8 cellular contexts compared by ENCODE assay signal in genomic region chr22:41801147-41801819, GRCh38. TPM values are rescaled to one million over a fixed set of nuclear protein-coding genes. Genes with fewer than 3 reads are reported as not detected.
DNase-seq lines count a peak whose midpoint lies in the region; ATAC-seq and TF ChIP-seq lines count a peak whose summit lies in the region.

No MANE protein-coding gene starts in this region.

- peaks cover 12% of the 10 kb centered on the region for H3K36me3 Mint-ChIP-seq in stimulated activated naive CD8-positive, alpha-beta T cell treated with anti-CD3 and anti-CD28 coated beads, Interleukin-15, Interleukin-2, amounts not matched to agents 100 ng/mL and 50 ng/mL, for 24 hours (ENCODE audit: low read depth)
- H3K36me3 Mint-ChIP-seq in brain = peaks cover 3% of the 10 kb centered on the region

- H3K27ac Mint-ChIP-seq in stimulated activated naive CD8-positive, alpha-beta T cell treated with anti-CD3 and anti-CD28 coated beads, Interleukin-15, Interleukin-2, amounts not matched to agents 100 ng/mL and 50 ng/mL, for 24 hours = peak overlapping the region; percentile 97
- peak overlapping the region; percentile 12 to 97 (median 96) for H3K27ac Mint-ChIP-seq in brain

- H3K4me1 ChIP-seq in mesodermal cell (ENCODE audit: control insufficient read depth, insufficient read depth, low read length, poor library complexity, severe bottlenecking) = no peaks in the 10 kb centered on the region

- no peak for TF ChIP-seq CTCF in brain (conservative IDR thresholded peaks at IDR 0.05)

- 27 to 43% methylated on average over 2 to 3 of the region's 4 CpGs for WGBS in mesodermal cell (ENCODE audit: insufficient coverage in 2 of 2), 2 experiments

- H3K36me3 ChIP-seq in mesodermal cell (ENCODE audit: control insufficient read depth, insufficient read depth, low read length) = peaks cover 5% of the 10 kb centered on the region

- H3K27me3 Mint-ChIP-seq in stimulated activated naive CD8-positive, alpha-beta T cell treated with anti-CD3 and anti-CD28 coated beads, Interleukin-15, Interleukin-2, amounts not matched to agents 100 ng/mL and 50 ng/mL, for 24 hours = no peaks in the 10 kb centered on the region
- H3K27me3 Mint-ChIP-seq in brain = no peaks in the 10 kb centered on the region

- no peak for ATAC-seq in stimulated activated naive CD8-positive, alpha-beta T cell treated with anti-CD3 and anti-CD28 coated beads, Interleukin-15, Interleukin-2, amounts not matched to agents 100 U/mL and 50 U/mL, for 24 hours
- no peak for ATAC-seq in GM21423 (IDR thresholded peaks at IDR 0.05; ENCODE audit: unreplicated experiment)

- H3K4me3 ChIP-seq in mesodermal cell (ENCODE audit: extremely low read depth, insufficient read depth, low read length, poor library complexity, severe bottlenecking) = peak overlapping the region; percentile 75

- H3K27ac ChIP-seq in mesodermal cell (ENCODE audit: low read depth, low read length, severe bottlenecking) = no peak overlapping the region

- H3K4me3 Mint-ChIP-seq in stimulated activated naive CD8-positive, alpha-beta T cell treated with anti-CD3 and anti-CD28 coated beads, Interleukin-15, Interleukin-2, amounts not matched to agents 100 ng/mL and 50 ng/mL, for 24 hours = peak overlapping the region; percentile 96
- H3K4me3 Mint-ChIP-seq in brain = peak overlapping the region; percentile 89 to 98 (median 94)

- no peak for DNase-seq in stimulated activated naive CD8-positive, alpha-beta T cell treated with anti-CD3 and anti-CD28 coated beads, Interleukin-15, Interleukin-2, amounts not matched to agents 100 U/mL and 50 U/mL, for 24 hours
- DNase-seq in EL (no peak), GF-D8 (lab: John Stamatoyannopoulos, UW) (no peak)
- no peak for DNase-seq in activated CD4-positive, alpha-beta T cell treated with anti-CD3 and anti-CD28 coated beads for 4 hours

- no peaks in the 10 kb centered on the region for H3K9me3 Mint-ChIP-seq in stimulated activated naive CD8-positive, alpha-beta T cell treated with anti-CD3 and anti-CD28 coated beads, Interleukin-15, Interleukin-2, amounts not matched to agents 100 ng/mL and 50 ng/mL, for 24 hours
- H3K9me3 Mint-ChIP-seq in brain = no peaks in the 10 kb centered on the region

- peaks cover 38% of the 10 kb centered on the region for H3K4me1 Mint-ChIP-seq in stimulated activated naive CD8-positive, alpha-beta T cell treated with anti-CD3 and anti-CD28 coated beads, Interleukin-15, Interleukin-2, amounts not matched to agents 100 ng/mL and 50 ng/mL, for 24 hours (ENCODE audit: low read depth)
- peaks cover 42% of the 10 kb centered on the region for H3K4me1 Mint-ChIP-seq in brain

- H3K9me3 ChIP-seq in mesodermal cell (ENCODE audit: control insufficient read depth, low read length) = no peaks in the 10 kb centered on the region

RNA-seq across cellular contexts. Expression of gene CCDC134, which starts 0.8 kb away (rescaled TPM):
- polyA plus RNA-seq in brain (ENCODE audit: insufficient read depth, low read depth, low replicate concordance) = 3.7 TPM
- 6.0 TPM for polyA plus RNA-seq in mesodermal cell (2013, experiment 1 of 2)
- polyA plus RNA-seq in mesodermal cell (2013, experiment 2 of 2) = 4.7 TPM

RNA-seq across cellular contexts. Expression of gene SREBF2, which starts 31.6 kb away (rescaled TPM):
- 115 TPM for polyA plus RNA-seq in brain (ENCODE audit: insufficient read depth, low read depth, low replicate concordance)
- polyA plus RNA-seq in mesodermal cell (2013, experiment 1 of 2) = 179 TPM
- polyA plus RNA-seq in mesodermal cell (2013, experiment 2 of 2) = 160 TPM
